28 cellular contexts compared by ENCODE assay signal in the genomic region with DNA sequence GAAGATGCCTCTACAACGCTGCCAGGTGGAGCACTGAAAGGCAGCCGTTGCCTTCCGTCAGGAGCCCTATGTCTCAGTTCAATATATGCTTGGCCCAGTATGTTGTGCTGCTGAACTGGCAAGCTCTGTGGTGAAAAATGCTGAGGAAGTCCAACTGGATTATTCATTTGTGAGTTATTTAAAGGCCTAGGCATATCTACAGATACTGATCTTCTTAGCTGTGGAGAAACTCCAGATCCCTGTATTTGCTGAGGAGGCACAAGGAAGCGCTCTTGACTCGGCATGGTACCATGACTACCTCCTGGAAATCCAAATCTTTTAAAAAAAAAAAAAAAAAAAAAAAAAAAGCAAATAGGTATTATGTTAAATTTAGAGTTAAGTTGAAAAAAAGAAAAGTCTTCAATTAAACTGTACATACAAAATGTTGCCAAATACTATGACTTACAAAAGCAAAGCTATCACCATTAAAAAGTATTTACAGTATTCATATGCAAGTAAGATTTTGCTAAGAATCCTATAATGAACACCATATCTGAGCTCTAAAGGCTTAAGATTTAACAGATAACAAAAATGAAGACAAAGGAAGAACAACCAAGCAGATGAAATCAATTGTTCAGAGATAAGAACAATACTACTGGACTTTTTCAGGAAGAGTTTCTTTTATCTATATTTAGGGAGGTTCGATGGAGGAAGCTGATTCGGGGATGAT.
DNase-seq lines count a peak whose midpoint lies in the region; ATAC-seq and TF ChIP-seq lines count a peak whose summit lies in the region.
"Had no signal": no experiment of that assay in that cellular context is flagged by ENCODE, and none has a peak within 500 bp of the region (broad histone marks: within the 10 kb centered on the region; RNA-seq: fewer than 3 reads in every experiment).

No MANE protein-coding gene starts in this region.

- H3K9me3 Mint-ChIP-seq in activated naive CD8-positive, alpha-beta T cell (ENCODE audit: low read depth) = no peaks in the 10 kb centered on the region
- no peaks in the 10 kb centered on the region for H3K9me3 Mint-ChIP-seq in activated naive CD8-positive, alpha-beta T cell treated with anti-CD3 and anti-CD28 coated beads for 36 hours
- no peaks in the 10 kb centered on the region for H3K9me3 Mint-ChIP-seq in activated naive CD8-positive, alpha-beta T cell treated with anti-CD3 and anti-CD28 coated beads, Interleukin-2, amount 50 U/mL, for 24 hours
- H3K9me3 Mint-ChIP-seq: CD4-positive, alpha-beta memory T cell; natural killer cell had no signal

- no peaks in the 10 kb centered on the region for H3K27me3 Mint-ChIP-seq in activated naive CD8-positive, alpha-beta T cell
- H3K27me3 Mint-ChIP-seq in activated naive CD8-positive, alpha-beta T cell treated with anti-CD3 and anti-CD28 coated beads for 36 hours = no peaks in the 10 kb centered on the region
- H3K27me3 Mint-ChIP-seq in activated naive CD8-positive, alpha-beta T cell treated with anti-CD3 and anti-CD28 coated beads, Interleukin-2, amount 50 U/mL, for 24 hours = no peaks in the 10 kb centered on the region
- H3K27me3 Mint-ChIP-seq: activated CD4-positive, alpha-beta T cell treated with anti-CD3 and anti-CD28 coated beads for 36 hours; CD4-positive, alpha-beta memory T cell had no signal

- ATAC-seq in activated naive CD8-positive, alpha-beta T cell treated with anti-CD3 and anti-CD28 coated beads, Interleukin-2, amount 50 U/mL, for 24 hours = no peak
- ATAC-seq: activated CD4-positive, alpha-beta T cell treated with anti-CD3 and anti-CD28 coated beads for 36 hours; HepG2; lower lobe of right lung; Panc1 had no signal

- H3K4me3 Mint-ChIP-seq in activated naive CD8-positive, alpha-beta T cell = no peak overlapping the region
- no peak overlapping the region for H3K4me3 Mint-ChIP-seq in activated naive CD8-positive, alpha-beta T cell treated with anti-CD3 and anti-CD28 coated beads for 36 hours
- H3K4me3 Mint-ChIP-seq in activated naive CD8-positive, alpha-beta T cell treated with anti-CD3 and anti-CD28 coated beads, Interleukin-2, amount 50 U/mL, for 24 hours = no peak overlapping the region
- H3K4me3 Mint-ChIP-seq: activated CD4-positive, alpha-beta T cell treated with anti-CD3 and anti-CD28 coated beads for 36 hours; CD4-positive, alpha-beta memory T cell; natural killer cell had no signal

- H3K4me1 Mint-ChIP-seq in activated naive CD8-positive, alpha-beta T cell (ENCODE audit: low read depth) = no peaks in the 10 kb centered on the region
- peaks cover 3% of the 10 kb centered on the region for H3K4me1 Mint-ChIP-seq in activated naive CD8-positive, alpha-beta T cell treated with anti-CD3 and anti-CD28 coated beads for 36 hours
- peaks cover 3% of the 10 kb centered on the region for H3K4me1 Mint-ChIP-seq in activated naive CD8-positive, alpha-beta T cell treated with anti-CD3 and anti-CD28 coated beads, Interleukin-2, amount 50 U/mL, for 24 hours

- no peak for TF ChIP-seq CTCF in fibroblast of villous mesenchyme (IDR thresholded peaks at IDR 0.05; ENCODE audit: insufficient read depth, low read depth, low read length)

- H3K4me3 ChIP-seq in fibroblast of villous mesenchyme (ENCODE audit: low read depth, low read length) = no peak overlapping the region
- H3K4me3 ChIP-seq: hepatocyte, lower lobe of right lung, sigmoid colon, suprapubic skin had no signal

- peak overlapping the region; percentile 16 for H3K27ac Mint-ChIP-seq in activated naive CD8-positive, alpha-beta T cell
- H3K27ac Mint-ChIP-seq in activated naive CD8-positive, alpha-beta T cell treated with anti-CD3 and anti-CD28 coated beads for 36 hours = no peak overlapping the region
- H3K27ac Mint-ChIP-seq in activated naive CD8-positive, alpha-beta T cell treated with anti-CD3 and anti-CD28 coated beads, Interleukin-2, amount 50 U/mL, for 24 hours = peak overlapping the region; percentile 8

- intact Hi-C loops in posterior vena cava (cut with DNase I) = no loop called here

- H3K36me3 Mint-ChIP-seq in activated naive CD8-positive, alpha-beta T cell = peaks cover 31% of the 10 kb centered on the region
- peaks cover 37% of the 10 kb centered on the region for H3K36me3 Mint-ChIP-seq in activated naive CD8-positive, alpha-beta T cell treated with anti-CD3 and anti-CD28 coated beads for 36 hours
- peaks cover 52% of the 10 kb centered on the region for H3K36me3 Mint-ChIP-seq in activated naive CD8-positive, alpha-beta T cell treated with anti-CD3 and anti-CD28 coated beads, Interleukin-2, amount 50 U/mL, for 24 hours (ENCODE audit: low read depth)

- no peak for DNase-seq in activated naive CD8-positive, alpha-beta T cell treated with anti-CD3 and anti-CD28 coated beads for 36 hours
- DNase-seq in activated naive CD8-positive, alpha-beta T cell treated with anti-CD3 and anti-CD28 coated beads, Interleukin-2, amount 50 U/mL, for 24 hours = no peak
- DNase-seq in fibroblast of villous mesenchyme (ENCODE audit: low read depth) = peak; percentile 6
- no peak for DNase-seq in HCEC 1CT
- no peak for DNase-seq in NCI-H69 (lab: John Stamatoyannopoulos, UW)
- DNase-seq in posterior vena cava (ENCODE audit: low spot score) = no peak
- DNase-seq: activated CD4-positive, alpha-beta T cell treated with anti-CD3 and anti-CD28 coated beads for 36 hours; activated gamma-delta T cell treated with Interleukin-2 at 50 U/mL for 16 hours; amygdala; CD4-positive, alpha-beta memory T cell; lower lobe of right lung; MV-4-11; natural killer cell; NCI-H1436; NCI-H2081; NCI-H2227 treated with DMSO at 0.1 percent for 48 hours; NCI-H526 treated with DMSO at 0.1 percent for 48 hours; nucleus accumbens; Right ventricle myocardium superior; sigmoid colon; stimulated activated CD4-positive, alpha-beta T cell treated with anti-CD3 and anti-CD28 coated beads, Interleukin-15, amount 100 ng/mL, for 24 hours; stimulated activated CD4-positive, alpha-beta T cell treated with anti-CD3 and anti-CD28 coated beads, Interleukin-4, amount 100 ng/mL, for 4 hours; T-helper 9 cell had no signal
